ENCODE assay signal across 33 cellular contexts in genomic region chr17:40478486-40478885, GRCh38. TPM values are rescaled to one million over a fixed set of nuclear protein-coding genes. Genes with fewer than 3 reads are reported as not detected.
DNase-seq lines count a peak whose midpoint lies in the region; ATAC-seq and TF ChIP-seq lines count a peak whose summit lies in the region.
"Had no signal": no experiment of that assay in that cellular context is flagged by ENCODE, and none has a peak within 500 bp of the region (broad histone marks: within the 10 kb centered on the region; RNA-seq: fewer than 3 reads in every experiment).

No MANE protein-coding gene starts in this region.

- no peak for TF ChIP-seq CTCF in activated CD8-positive, alpha-beta T cell treated with anti-CD3 and anti-CD28 coated beads for 36 hours (IDR thresholded peaks at IDR 0.05)

- CTCF ChIA-PET in activated naive CD4-positive, alpha-beta T cell treated with anti-CD3 and anti-CD28 coated beads, Interleukin-2, amount 10 ng/mL, durations not matched to agents 7 days and 5 days (lab: Charles Lee): interaction anchor here (1.0 to 4.5 kb wide), 4 partner anchors 41 to 81 kb away, joined by 4 to 75 read pairs (median 4); partner anchors contain the start of gene TOP2A
- CTCF ChIA-PET in CD4-positive, alpha-beta memory T cell (lab: Charles Lee; ENCODE audit: partially characterized antibody): interaction anchor here (0.9 to 5.2 kb wide), 7 partner anchors 12 to 62 kb away, joined by 3 to 117 read pairs (median 4); partner anchors contain the start of gene TOP2A
- CTCF ChIA-PET in activated CD8-positive, alpha-beta T cell treated with anti-CD3 and anti-CD28 coated beads for 36 hours (lab: Charles Lee): interaction anchor here (1.4 to 11.0 kb wide), 2 partner anchors 53 to 82 kb away, joined by 3 to 158 read pairs; no protein-coding TSS in a partner anchor

- peak overlapping the region; percentile 96 for H3K27ac Mint-ChIP-seq in activated naive CD4-positive, alpha-beta T cell treated with anti-CD3 and anti-CD28 coated beads, Interleukin-2, amount 10 ng/mL, durations not matched to agents 7 days and 5 days
- peak overlapping the region; percentile 65 to 100 (median 97) for H3K27ac Mint-ChIP-seq in CD4-positive, alpha-beta memory T cell
- peak overlapping the region; percentile 98 for H3K27ac Mint-ChIP-seq in activated CD8-positive, alpha-beta T cell treated with anti-CD3 and anti-CD28 coated beads for 36 hours
- peak overlapping the region; percentile 68 to 96 (median 88) for H3K27ac Mint-ChIP-seq in naive B cell
- H3K27ac Mint-ChIP-seq: memory B cell; stimulated activated naive B cell treated with anti-CD40 and anti-IgM and Interleukin-4, amounts not matched to agents 10 μg/mL and 1 μg/mL and 100 μg/mL, for 72 hours had no signal

- H3K4me1 ChIP-seq in CD4-positive, alpha-beta memory T cell (ENCODE audit: insufficient read depth, low read length): peaks cover 71% of the 10 kb centered on the region

- intact Hi-C loops in CD4-positive, alpha-beta memory T cell (cut with micrococcal nuclease): no loop called here
- intact Hi-C loops in activated CD8-positive, alpha-beta T cell treated with anti-CD3 and anti-CD28 coated beads for 36 hours (cut with micrococcal nuclease): no loop called here

- H3K4me3 Mint-ChIP-seq in activated naive CD4-positive, alpha-beta T cell treated with anti-CD3 and anti-CD28 coated beads, Interleukin-2, amount 10 ng/mL, durations not matched to agents 7 days and 5 days: no peak overlapping the region
- peak overlapping the region in 1 of 8 donors; percentile 44 for H3K4me3 Mint-ChIP-seq in CD4-positive, alpha-beta memory T cell
- no peak overlapping the region for H3K4me3 Mint-ChIP-seq in activated CD8-positive, alpha-beta T cell treated with anti-CD3 and anti-CD28 coated beads for 36 hours
- H3K4me3 Mint-ChIP-seq in naive B cell: no peak overlapping the region
- H3K4me3 Mint-ChIP-seq: memory B cell; stimulated activated naive B cell treated with anti-CD40 and anti-IgM and Interleukin-4, amounts not matched to agents 10 μg/mL and 1 μg/mL and 100 μg/mL, for 72 hours had no signal

- DNase-seq in activated naive CD4-positive, alpha-beta T cell treated with anti-CD3 and anti-CD28 coated beads, Interleukin-2, amount 10 ng/mL, durations not matched to agents 7 days and 5 days: no peak
- DNase-seq in activated naive CD4-positive, alpha-beta T cell (lab: John Stamatoyannopoulos, UW): no peak
- no peak for DNase-seq in CD4-positive, alpha-beta memory T cell
- no peak for DNase-seq in activated CD8-positive, alpha-beta T cell treated with anti-CD3 and anti-CD28 coated beads for 36 hours
- DNase-seq in naive B cell (no peak), inferior parietal cortex (ENCODE audit: extremely low spot score) (no peak)
- DNase-seq in activated CD8-positive, alpha-beta memory T cell treated with anti-CD3 and anti-CD28 coated beads, Interleukin-2, amount 50 U/mL, for 48 hours: no peak
- DNase-seq: ACHN; activated naive CD4-positive, alpha-beta T cell treated with anti-CD3 and anti-CD28 coated beads, Interleukin-2, amount 50 U/mL, for 16 hours; activated T-cell treated with anti-CD3 and anti-CD28 coated beads, Interleukin-2, amount 50 U/mL, for 1 hour; C1 segment of cervical spinal cord; cerebellar nuclear complex; EL; hypothalamus; Karpas-422; NCI-H146; stimulated activated CD4-positive, alpha-beta T cell treated with anti-CD3 and anti-CD28 coated beads, Interleukin-12 subunit alpha, Interleukin-12 subunit beta, amount 100 ng/mL, for 4 hours; stimulated activated CD4-positive, alpha-beta T cell treated with anti-CD3 and anti-CD28 coated beads, Interleukin-4, amount 100 ng/mL, for 4 hours; stimulated activated naive B cell treated with anti-CD40 and anti-IgM and Interleukin-4, amounts not matched to agents 10 μg/mL and 1 μg/mL and 100 μg/mL, for 72 hours; T1000; WERI-Rb-1 had no signal

- POLR2A ChIA-PET in CD4-positive, alpha-beta memory T cell (lab: Charles Lee; ENCODE audit: partially characterized antibody): interaction anchor here (0.6 to 7.0 kb wide), 11 partner anchors 7 to 84 kb away, joined by 3 to 192 read pairs (median 5); no protein-coding TSS in a partner anchor
- POLR2A ChIA-PET in activated CD8-positive, alpha-beta T cell treated with anti-CD3 and anti-CD28 coated beads for 36 hours (lab: Charles Lee): interaction anchor here (0.7 to 3.6 kb wide), 5 partner anchors 8 to 62 kb away, joined by 3 to 30 read pairs (median 6); no protein-coding TSS in a partner anchor

- no peaks in the 10 kb centered on the region for H3K9me3 Mint-ChIP-seq in activated naive CD4-positive, alpha-beta T cell treated with anti-CD3 and anti-CD28 coated beads, Interleukin-2, amount 10 ng/mL, durations not matched to agents 7 days and 5 days
- H3K9me3 Mint-ChIP-seq in CD4-positive, alpha-beta memory T cell: peaks cover 0 to 2% (median 0%) of the 10 kb centered on the region in 8 donors
- peaks cover 2% of the 10 kb centered on the region for H3K9me3 Mint-ChIP-seq in activated CD8-positive, alpha-beta T cell treated with anti-CD3 and anti-CD28 coated beads for 36 hours
- no peaks in the 10 kb centered on the region for H3K9me3 Mint-ChIP-seq in naive B cell
- H3K9me3 Mint-ChIP-seq: memory B cell; stimulated activated naive B cell treated with anti-CD40 and anti-IgM and Interleukin-4, amounts not matched to agents 10 μg/mL and 1 μg/mL and 100 μg/mL, for 72 hours had no signal

- no peaks in the 10 kb centered on the region for H3K9me3 ChIP-seq in CD4-positive, alpha-beta memory T cell (ENCODE audit: control insufficient read depth in 1 of 2, low read length in 2 of 2)

- H3K27me3 Mint-ChIP-seq in activated naive CD4-positive, alpha-beta T cell treated with anti-CD3 and anti-CD28 coated beads, Interleukin-2, amount 10 ng/mL, durations not matched to agents 7 days and 5 days: peaks cover 6% of the 10 kb centered on the region
- H3K27me3 Mint-ChIP-seq in CD4-positive, alpha-beta memory T cell: no peaks in the 10 kb centered on the region
- H3K27me3 Mint-ChIP-seq in activated CD8-positive, alpha-beta T cell treated with anti-CD3 and anti-CD28 coated beads for 36 hours: no peaks in the 10 kb centered on the region
- H3K27me3 Mint-ChIP-seq in naive B cell: no peaks in the 10 kb centered on the region
- H3K27me3 Mint-ChIP-seq: stimulated activated naive B cell treated with anti-CD40 and anti-IgM and Interleukin-4, amounts not matched to agents 10 μg/mL and 1 μg/mL and 100 μg/mL, for 72 hours had no signal

- no peaks in the 10 kb centered on the region for H3K36me3 ChIP-seq in CD4-positive, alpha-beta memory T cell (ENCODE audit: insufficient read depth, low read length)
- H3K36me3 ChIP-seq: WERI-Rb-1 had no signal

- no peak overlapping the region for H3K4me3 ChIP-seq in CD4-positive, alpha-beta memory T cell (ENCODE audit: low read length in 2 of 2)
- H3K4me3 ChIP-seq: GM12878 had no signal

- peaks cover 87% of the 10 kb centered on the region for H3K4me1 Mint-ChIP-seq in activated naive CD4-positive, alpha-beta T cell treated with anti-CD3 and anti-CD28 coated beads, Interleukin-2, amount 10 ng/mL, durations not matched to agents 7 days and 5 days
- H3K4me1 Mint-ChIP-seq in CD4-positive, alpha-beta memory T cell: peaks cover 27 to 62% (median 39%) of the 10 kb centered on the region in 4 donors
- peaks cover 49% of the 10 kb centered on the region for H3K4me1 Mint-ChIP-seq in activated CD8-positive, alpha-beta T cell treated with anti-CD3 and anti-CD28 coated beads for 36 hours (ENCODE audit: low read depth)
- peaks cover 41 to 69% (median 69%) of the 10 kb centered on the region in 3 donors for H3K4me1 Mint-ChIP-seq in naive B cell

- H3K27ac ChIP-seq in CD4-positive, alpha-beta memory T cell (ENCODE audit: low read depth, low read length): peak overlapping the region; percentile 83
- H3K27ac ChIP-seq: WERI-Rb-1 had no signal

- ATAC-seq in activated CD8-positive, alpha-beta T cell treated with anti-CD3 and anti-CD28 coated beads for 36 hours: no peak
- ATAC-seq in naive B cell (ENCODE audit: low read depth in 2 of 2): no peak
- no peak for ATAC-seq in HG03354 (IDR thresholded peaks at IDR 0.05; ENCODE audit: poor library complexity, severe bottlenecking, unreplicated experiment)
- ATAC-seq: GM12878; left lobe of liver; Right ventricle myocardium inferior; sciatic nerve; SK-N-SH treated with all-trans-retinoic acid at 6 μM for 48 hours; stimulated activated naive B cell treated with anti-CD40 and anti-IgM and Interleukin-4, amounts not matched to agents 10 μg/mL and 1 μg/mL and 100 μg/mL, for 72 hours had no signal

- peaks cover 13% of the 10 kb centered on the region for H3K36me3 Mint-ChIP-seq in activated naive CD4-positive, alpha-beta T cell treated with anti-CD3 and anti-CD28 coated beads, Interleukin-2, amount 10 ng/mL, durations not matched to agents 7 days and 5 days
- no peaks in the 10 kb centered on the region for H3K36me3 Mint-ChIP-seq in CD4-positive, alpha-beta memory T cell
- H3K36me3 Mint-ChIP-seq in activated CD8-positive, alpha-beta T cell treated with anti-CD3 and anti-CD28 coated beads for 36 hours (ENCODE audit: low read depth): peaks cover 10% of the 10 kb centered on the region
- no peaks in the 10 kb centered on the region for H3K36me3 Mint-ChIP-seq in naive B cell
- H3K36me3 Mint-ChIP-seq: memory B cell; stimulated activated naive B cell treated with anti-CD40 and anti-IgM and Interleukin-4, amounts not matched to agents 10 μg/mL and 1 μg/mL and 100 μg/mL, for 72 hours had no signal

- no peaks in the 10 kb centered on the region for H3K27me3 ChIP-seq in CD4-positive, alpha-beta memory T cell (ENCODE audit: insufficient read depth, low read length)

RNA-seq across cellular contexts. Expression of gene TNS4, which starts 22.9 kb away (rescaled TPM):
- total RNA-seq in CD4-positive, alpha-beta memory T cell: 1 to 10 TPM in 1 of 2 experiments, under 1 TPM in 1; 0.25 to 1.8 TPM
- under 1 TPM; 0.18 to 0.33 TPM for polyA plus RNA-seq in CD4-positive, alpha-beta memory T cell
- total RNA-seq in activated CD8-positive, alpha-beta T cell treated with anti-CD3 and anti-CD28 coated beads for 36 hours: 1 to 10 TPM; 5.8 to 6.3 TPM
- not detected for polyA plus RNA-seq in naive B cell (ENCODE audit: low read depth in 6 of 6)
- total RNA-seq: astrocyte, dermis microvascular lymphatic vessel endothelial cell, endothelial cell of umbilical vein, Right ventricle myocardium inferior, temporal lobe had no signal
- polyA plus RNA-seq: endothelial cell of umbilical vein had no signal

RNA-seq across cellular contexts. Expression of gene IGFBP4, which starts 35.2 kb away (rescaled TPM):
- 1 to 10 TPM; 5.3 to 5.8 TPM for total RNA-seq in CD4-positive, alpha-beta memory T cell
- polyA plus RNA-seq in CD4-positive, alpha-beta memory T cell: 1 to 10 TPM; 3.3 to 6.1 TPM
- 10 to 100 TPM; 10.7 to 11.6 TPM for total RNA-seq in activated CD8-positive, alpha-beta T cell treated with anti-CD3 and anti-CD28 coated beads for 36 hours
- 10 to 100 TPM; 33.3 to 66.5 (median 47.3) TPM for polyA plus RNA-seq in naive B cell (ENCODE audit: low read depth in 6 of 6)
- total RNA-seq: OCI-LY7 had no signal
